ENCODE assay signal across 8 cellular contexts in genomic region chr3:187739125-187739560, GRCh38. TPM values are rescaled to one million over a fixed set of nuclear protein-coding genes. Genes with fewer than 3 reads are reported as not detected.
DNase-seq lines count a peak whose midpoint lies in the region; ATAC-seq, FAIRE-seq and TF ChIP-seq lines count a peak whose summit lies in the region.

No MANE protein-coding gene starts in this region.

- H3K36me3 ChIP-seq in BJ (ENCODE audit: control insufficient read depth, insufficient read depth, low read length) = 0 out of 2 replicates have a peak, but pooled peaks cover 1% of the 10 kb centered on the region
- H3K36me3 ChIP-seq in PC-3 (ENCODE audit: low read depth, low read length) = no peaks in the 10 kb centered on the region
- H3K36me3 ChIP-seq in bronchial epithelial cell (ENCODE audit: control insufficient read depth, insufficient read depth, low read length) = no peaks in the 10 kb centered on the region
- peaks cover 8% of the 10 kb centered on the region for H3K36me3 ChIP-seq in lower lobe of right lung
- H3K36me3 ChIP-seq in stomach = peaks cover 0 to 5% (median 4%) of the 10 kb centered on the region in 4 donors

- H3K27me3 ChIP-seq in BJ (ENCODE audit: control insufficient read depth, insufficient read depth, low read length) (no peaks in the 10 kb centered on the region), PC-3 (ENCODE audit: low read length) (no peaks in the 10 kb centered on the region), bronchial epithelial cell (ENCODE audit: control insufficient read depth, insufficient read depth, low read length) (no peaks in the 10 kb centered on the region), lower lobe of right lung (ENCODE audit: low read depth) (no peaks in the 10 kb centered on the region), stomach (no peaks in the 10 kb centered on the region)

- H3K79me2 ChIP-seq in PC-3 (ENCODE audit: low read length) = peaks cover 70% of the 10 kb centered on the region

- DNase-seq in BJ (ENCODE audit: low read depth) (no peak), PC-3 (no peak), bronchial epithelial cell (ENCODE audit: low read depth) (no peak), lower lobe of right lung (no peak), stomach (peak; percentile 56), GM03348 (ENCODE audit: low spot score) (no peak), HuH-7.5 (ENCODE audit: low spot score) (no peak)

- 0 out of 2 replicates have a peak, but pooled peaks cover 5% of the 10 kb centered on the region for H4K20me1 ChIP-seq in PC-3 (ENCODE audit: low read length)

- TF ChIP-seq EP300 in stomach (IDR thresholded peaks at IDR 0.05) = peak; percentile 35

- H2AFZ ChIP-seq in PC-3 (ENCODE audit: low read length) = peak overlapping the region; percentile 85

- H3K9me2 ChIP-seq in PC-3 (replicated peaks; ENCODE audit: low read length) = no peaks in the 10 kb centered on the region

- no peak for TF ChIP-seq POLR2A in stomach (IDR thresholded peaks at IDR 0.05)

- WGBS in stomach, 5 donors = 0 to 1% (median 1%) methylated on average over 21 of the region's 21 CpGs

- peak overlapping the region; percentile 99 for H3K4me2 ChIP-seq in PC-3 (ENCODE audit: low read length)

- H3K4me3 ChIP-seq in BJ (ENCODE audit: low read depth, low read length) = peak overlapping the region; percentile 45
- peak overlapping the region; percentile 93 for H3K4me3 ChIP-seq in PC-3 (ENCODE audit: low read length)
- peak overlapping the region; percentile 46 for H3K4me3 ChIP-seq in bronchial epithelial cell (ENCODE audit: low read depth, low read length)
- H3K4me3 ChIP-seq in lower lobe of right lung = peak overlapping the region; percentile 69
- peak overlapping the region; percentile 57 to 83 (median 70) for H3K4me3 ChIP-seq in stomach

- H3K9ac ChIP-seq in PC-3 (ENCODE audit: low read length) = peak overlapping the region; percentile 54

- ATAC-seq in PC-3 = peak; percentile 0
- no peak for ATAC-seq in lower lobe of right lung
- no peak for ATAC-seq in GM18873 (IDR thresholded peaks at IDR 0.05; ENCODE audit: low FRiP score, unreplicated experiment)

- TF ChIP-seq CTCF in BJ (IDR thresholded peaks at IDR 0.05; ENCODE audit: insufficient read depth, low read depth, low read length) (no peak), PC-3 (conservative IDR thresholded peaks at IDR 0.05; ENCODE audit: low read depth, low read length) (no peak), bronchial epithelial cell (IDR thresholded peaks at IDR 0.05; ENCODE audit: insufficient read depth, low read length, severe bottlenecking) (no peak), lower lobe of right lung (IDR thresholded peaks at IDR 0.05) (no peak), stomach (IDR thresholded peaks at IDR 0.05) (no peak)

- H3K27ac ChIP-seq in PC-3 (ENCODE audit: low read length) (peak overlapping the region; percentile 63), lower lobe of right lung (peak overlapping the region; percentile 99), stomach (peak overlapping the region; percentile 76 to 100 (median 98))

- H3K9me3 ChIP-seq in PC-3 (ENCODE audit: low read length) (no peaks in the 10 kb centered on the region), lower lobe of right lung (no peaks in the 10 kb centered on the region), stomach (no peaks in the 10 kb centered on the region)

- POLR2A ChIA-PET in BJ (lab: Charles Lee) = interaction anchor here (0.5 kb wide), 1 partner anchor 28 kb away, joined by 4 read pairs; no protein-coding TSS in a partner anchor
- POLR2A ChIA-PET in PC-3 (lab: Charles Lee; ENCODE audit: unreplicated experiment) = interaction anchor here (0.5 to 0.7 kb wide), 3 partner anchors 662 to 976 kb away, joined by 3 to 14 read pairs (median 7); no protein-coding TSS in a partner anchor

- intact Hi-C loops in PC-3 (cut with micrococcal nuclease) = loop anchor here (1.0 to 5.0 kb wide), 6 partner anchors 490 to 1493 kb away; no protein-coding TSS in a partner anchor
- intact Hi-C loops in lower lobe of right lung (cut with DNase I) = no loop called here
- intact Hi-C loops in stomach (cut with DNase I; ENCODE audit: low total_unique reads) = loop anchor here (5.0 to 10.0 kb wide), 2 partner anchors 1206 to 1223 kb away; no protein-coding TSS in a partner anchor

- CTCF ChIA-PET in BJ (lab: Yijun Ruan, JAX) = interaction anchor here (0.6 to 5.6 kb wide), 45 partner anchors 9 to 1494 kb away, joined by 3 to 250 read pairs (median 5); partner anchors contain the start of gene LPP
- CTCF ChIA-PET in PC-3 (lab: Charles Lee) = interaction anchor here (0.5 to 3.3 kb wide), 7 partner anchors 11 to 1215 kb away, joined by 3 to 49 read pairs (median 8); no protein-coding TSS in a partner anchor

- FAIRE-seq in bronchial epithelial cell (lab: Jason Lieb, UNC) = no peak

- H3K4me1 ChIP-seq in PC-3 (ENCODE audit: insufficient read depth, low read length) (peaks cover 35% of the 10 kb centered on the region), lower lobe of right lung (peaks cover 62% of the 10 kb centered on the region), stomach (peaks cover 27 to 66% (median 56%) of the 10 kb centered on the region in 4 donors)

- no TSS peak for BruUV-seq in PC-3 (replicated peaks; lab: Mats Ljungman, UMichigan)

- H3F3A ChIP-seq in PC-3 (ENCODE audit: low read length, unreplicated experiment) = no peaks in the 10 kb centered on the region

RNA-seq across cellular contexts. Expression of gene BCL6, which starts 6.1 kb away (rescaled TPM):
- polyA plus RNA-seq in BJ (2011; rRNA removed) = 14.1 and 17.4 TPM in 2 replicates
- polyA minus RNA-seq in BJ (2011; rRNA and poly(A)+ RNA removed) = 32.3 and 36.7 TPM in 2 replicates
- 7.7 and 11.8 TPM in 2 replicates for total RNA-seq in PC-3 (2014; rRNA removed)
- 6.8 and 9.0 TPM in 2 replicates for total RNA-seq in bronchial epithelial cell
- total RNA-seq in lower lobe of right lung = 123 TPM
- total RNA-seq in stomach = 100 to 1,000 TPM in 1 of 5 donors, 10 to 100 TPM in 4; 11.6 to 112 (median 39.7) TPM
- polyA plus RNA-seq in stomach = 10 to 100 TPM; 11.1 to 36.1 (median 23.4) TPM

RNA-seq across cellular contexts. Expression of gene RTP2, which starts 36.8 kb away (rescaled TPM):
- polyA plus RNA-seq in BJ (2011; rRNA removed) (not detected in 2 replicates), stomach (not detected)
- polyA minus RNA-seq in BJ (2011; rRNA and poly(A)+ RNA removed) = not detected in 2 replicates
- total RNA-seq in PC-3 (2014; rRNA removed) (not detected in 2 replicates), bronchial epithelial cell (not detected in 2 replicates), lower lobe of right lung (not detected), stomach (not detected)
